In the genomic region with DNA sequence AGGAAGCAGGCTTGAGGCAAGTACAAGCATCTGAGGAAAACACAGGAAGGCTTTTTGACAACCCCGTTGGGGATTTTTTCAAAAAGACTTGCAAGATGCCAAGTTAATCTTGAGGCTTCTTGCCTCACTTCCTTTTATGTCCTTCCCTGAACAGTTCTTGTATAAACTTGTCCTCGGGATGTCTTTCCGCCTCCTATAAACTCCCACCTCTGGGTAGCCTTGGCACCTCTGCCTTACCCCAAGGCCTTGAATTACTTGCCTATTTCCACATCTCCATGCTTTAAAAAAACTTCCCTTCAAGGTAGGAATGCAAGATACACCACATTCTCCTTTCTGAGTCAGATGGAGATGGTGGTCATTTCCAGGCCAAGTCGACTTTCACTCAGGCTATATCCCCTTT, we compare ENCODE assay signal across 24 cellular contexts.
DNase-seq lines count a peak whose midpoint lies in the region; ATAC-seq, FAIRE-seq and TF ChIP-seq lines count a peak whose summit lies in the region.
"Had no signal": no experiment of that assay in that cellular context is flagged by ENCODE, and none has a peak within 500 bp of the region (broad histone marks: within the 10 kb centered on the region; RNA-seq: fewer than 3 reads in every experiment).

No MANE protein-coding gene starts in this region.

- DNase-seq in GF-D8 (lab: John Stamatoyannopoulos, UW) (peak; percentile 65), PC-9 (peak in 1 of 2 experiments; percentile 48), bronchial epithelial cell (ENCODE audit: low read depth) (peak; percentile 100), osteoblast (ENCODE audit: insufficient read length, low spot score, missing footprints) (no peak), SIG-M5 treated with dmso at 0.1 percent for 504 hours (lab: John Stamatoyannopoulos, UW; ENCODE audit: unreplicated experiment) (no peak), GM03348 (ENCODE audit: low spot score) (no peak), omental fat pad (ENCODE audit: low spot score) (no peak)
- DNase-seq: activated CD4-positive, alpha-beta T cell treated with anti-CD3 and anti-CD28 coated beads, Interleukin-2, amount 10 ng/mL, durations not matched to agents 24 days and 14 days; activated CD8-positive, alpha-beta memory T cell treated with anti-CD3 and anti-CD28 coated beads, Interleukin-2, amount 10 ng/mL, durations not matched to agents 7 days and 5 days; Calu3; effector memory CD8-positive, alpha-beta T cell; glutamatergic neuron; KG1; naive B cell; NCI-H1092; NCI-H1930; NCI-H446; occipital lobe; stimulated activated CD4-positive, alpha-beta T cell treated with anti-CD3 and anti-CD28 coated beads, Interleukin-4, amount 100 ng/mL, for 24 hours had no signal

- no peak for ATAC-seq in omental fat pad (ENCODE audit: low FRiP score)
- no peak for ATAC-seq in GM19452 (IDR thresholded peaks at IDR 0.05; ENCODE audit: unreplicated experiment)
- ATAC-seq: activated CD8-positive, alpha-beta memory T cell treated with anti-CD3 and anti-CD28 coated beads, Interleukin-2, amount 10 ng/mL, durations not matched to agents 7 days and 5 days; effector memory CD8-positive, alpha-beta T cell had no signal

- peaks cover 23% of the 10 kb centered on the region for H3K4me1 ChIP-seq in PC-9 (replicated peaks; ENCODE audit: insufficient read depth)
- peaks cover 36% of the 10 kb centered on the region for H3K4me1 ChIP-seq in osteoblast (ENCODE audit: insufficient read depth, low read length)
- H3K4me1 ChIP-seq: ascending aorta had no signal

- H3K27me3 ChIP-seq in PC-9 (ENCODE audit: insufficient read depth, low read depth) (no peaks in the 10 kb centered on the region), bronchial epithelial cell (ENCODE audit: control insufficient read depth, insufficient read depth, low read length) (no peaks in the 10 kb centered on the region), osteoblast (ENCODE audit: insufficient read depth, low read length) (no peaks in the 10 kb centered on the region)
- H3K27me3 ChIP-seq: ascending aorta had no signal

- H3K4me2 ChIP-seq in PC-9, result no peak overlapping the region
- peak overlapping the region; percentile 6 for H3K4me2 ChIP-seq in osteoblast (ENCODE audit: insufficient read depth, low read length)

- peaks cover 8% of the 10 kb centered on the region; the same call in 1 of the 2 replicates for H3F3A ChIP-seq in PC-9 (ENCODE audit: insufficient read depth, low read depth)

- FAIRE-seq in bronchial epithelial cell (lab: Jason Lieb, UNC), result peak; percentile 97
- FAIRE-seq: colon had no signal

- H3K36me3 ChIP-seq in PC-9 (ENCODE audit: low read depth), result no peaks in the 10 kb centered on the region
- no peaks in the 10 kb centered on the region for H3K36me3 ChIP-seq in bronchial epithelial cell (ENCODE audit: control insufficient read depth, insufficient read depth, low read length)
- no peaks in the 10 kb centered on the region for H3K36me3 ChIP-seq in osteoblast (ENCODE audit: insufficient read depth, low read length)
- H3K36me3 ChIP-seq: ascending aorta, SJSA1 had no signal

- H3K4me3 ChIP-seq in PC-9, result no peak overlapping the region
- no peak overlapping the region for H3K4me3 ChIP-seq in bronchial epithelial cell (ENCODE audit: low read depth, low read length)
- no peak overlapping the region for H3K4me3 ChIP-seq in osteoblast (ENCODE audit: insufficient read depth, low read length)
- H3K4me3 ChIP-seq: ascending aorta, SJSA1 had no signal

- no peaks in the 10 kb centered on the region; the same call in 1 of the 2 replicates for H3K9me3 ChIP-seq in PC-9 (ENCODE audit: insufficient read depth, low read depth)
- H3K9me3 ChIP-seq in osteoblast (ENCODE audit: low read depth, low read length), result no peaks in the 10 kb centered on the region
- H3K9me3 ChIP-seq: ascending aorta, SJSA1 had no signal

- CTCF ChIA-PET in PC-9 (lab: Charles Lee), result no interaction called here

- POLR2A ChIA-PET in PC-9 (lab: Charles Lee; ENCODE audit: unreplicated experiment), result no interaction called here

- no peaks in the 10 kb centered on the region for H4K20me1 ChIP-seq in PC-9 (ENCODE audit: insufficient read depth)
- no peaks in the 10 kb centered on the region for H4K20me1 ChIP-seq in osteoblast (ENCODE audit: insufficient read depth, low read length)

- intact Hi-C loops in PC-9 (cut with micrococcal nuclease; ENCODE audit: unreplicated experiment), result no loop called here

- no peak for TF ChIP-seq CTCF in PC-9 (conservative IDR thresholded peaks at IDR 0.05)
- TF ChIP-seq CTCF in bronchial epithelial cell (IDR thresholded peaks at IDR 0.05; ENCODE audit: insufficient read depth, low read length, severe bottlenecking), result no peak
- TF ChIP-seq CTCF in osteoblast (IDR thresholded peaks at IDR 0.05; ENCODE audit: extremely low read depth, low read depth, low read length), result no peak
- TF ChIP-seq CTCF in omental fat pad (IDR thresholded peaks at IDR 0.05), result no peak

- H2AFZ ChIP-seq in PC-9 (no peak overlapping the region), osteoblast (ENCODE audit: low read length) (peak overlapping the region; percentile 15)

- H3K9me2 ChIP-seq in PC-9 (ENCODE audit: insufficient read depth), result no peaks in the 10 kb centered on the region

- H3K27ac ChIP-seq in PC-9 (peak overlapping the region; percentile 51), osteoblast (ENCODE audit: low read depth, low read length) (peak overlapping the region; percentile 88)
- H3K27ac ChIP-seq: ascending aorta, C4-2B, SJSA1 had no signal

- H3K79me2 ChIP-seq in PC-9 (ENCODE audit: low read depth) (no peaks in the 10 kb centered on the region), osteoblast (ENCODE audit: insufficient read depth, low read length) (no peaks in the 10 kb centered on the region)

- no TSS peak for BruUV-seq in PC-9 (replicated peaks; lab: Mats Ljungman, UMichigan)

Comparison
In these comparisons a context has a peak if more than half of its experiments do, and no peak if none do; other contexts are left out.
1. DNase-seq: peak in GF-D8 (single experiment) and bronchial epithelial cell (single experiment); none in osteoblast (single experiment), SIG-M5 treated with dmso at 0.1 percent for 504 hours (single experiment), GM03348 (single experiment) and omental fat pad (single experiment).